ENCODE assay signal across 22 cellular contexts in genomic region chr6:34773906-34774305, GRCh38.
"Had no signal": no experiment of that assay in that cellular context is flagged by ENCODE, and none has a peak within 500 bp of the region (broad histone marks: within the 10 kb centered on the region; RNA-seq: fewer than 3 reads in every experiment).

No MANE protein-coding gene starts in this region.

- H3K9me3 Mint-ChIP-seq: activated naive CD8-positive, alpha-beta T cell treated with anti-CD3 and anti-CD28 coated beads for 36 hours; immature natural killer cell; memory B cell; natural killer cell treated with Interleukin-12 subunit alpha and Interleukin-12 subunit beta and Interleukin-15 and Interleukin-18, amount 100 ng/mL, for 72 hours; WTC11 had no signal

- DNase-seq: activated CD4-positive, alpha-beta T cell treated with anti-CD3 and anti-CD28 coated beads, Interleukin-2, amount 50 U/mL, for 4 hours; activated CD8-positive, alpha-beta memory T cell treated with anti-CD3 and anti-CD28 coated beads for 24 hours; activated CD8-positive, alpha-beta memory T cell treated with anti-CD3 and anti-CD28 coated beads, Interleukin-2, amount 50 U/mL, for 48 hours; activated naive CD4-positive, alpha-beta T cell treated with Interleukin-2 at 50 U/mL for 16 hours; activated naive CD8-positive, alpha-beta T cell treated with anti-CD3 and anti-CD28 coated beads for 36 hours; activated T-cell treated with anti-CD3 and anti-CD28 coated beads, Interleukin-2, amount 50 U/mL, for 48 hours; amniotic stem cell; cerebellar nuclear complex; erythroblast; foreskin fibroblast; immature natural killer cell; sigmoid colon; stimulated activated CD4-positive, alpha-beta T cell treated with anti-CD3 and anti-CD28 coated beads, Interleukin-4, amount 100 ng/mL, for 1 hour; stimulated activated naive CD4-positive, alpha-beta T cell; T-helper 1 cell; upper lobe of right lung had no signal

- H3K4me1 ChIP-seq: breast epithelium, sigmoid colon, upper lobe of right lung had no signal

- H3K27me3 Mint-ChIP-seq: activated naive CD8-positive, alpha-beta T cell treated with anti-CD3 and anti-CD28 coated beads for 36 hours; memory B cell; natural killer cell treated with Interleukin-12 subunit alpha and Interleukin-12 subunit beta and Interleukin-15 and Interleukin-18, amount 100 ng/mL, for 72 hours had no signal

- H3K27me3 ChIP-seq: breast epithelium, hepatocyte, sigmoid colon, upper lobe of right lung had no signal

- ATAC-seq: natural killer cell treated with Interleukin-12 subunit alpha and Interleukin-12 subunit beta and Interleukin-15 and Interleukin-18, amount 100 ng/mL, for 72 hours; upper lobe of right lung; WTC11 had no signal

- H3K4me3 Mint-ChIP-seq: activated naive CD8-positive, alpha-beta T cell treated with anti-CD3 and anti-CD28 coated beads for 36 hours; immature natural killer cell; memory B cell; natural killer cell treated with Interleukin-12 subunit alpha and Interleukin-12 subunit beta and Interleukin-15 and Interleukin-18, amount 100 ng/mL, for 72 hours; WTC11 had no signal

- H3K27ac ChIP-seq: breast epithelium, hepatocyte, sigmoid colon, upper lobe of right lung had no signal

- H3K36me3 ChIP-seq: breast epithelium had no signal

- H3K4me3 ChIP-seq: breast epithelium, coronary artery, hepatocyte, sigmoid colon, upper lobe of right lung had no signal

- H3K27ac Mint-ChIP-seq: activated naive CD8-positive, alpha-beta T cell treated with anti-CD3 and anti-CD28 coated beads for 36 hours; immature natural killer cell; memory B cell; natural killer cell treated with Interleukin-12 subunit alpha and Interleukin-12 subunit beta and Interleukin-15 and Interleukin-18, amount 100 ng/mL, for 72 hours; WTC11 had no signal

- H3K4me1 Mint-ChIP-seq: memory B cell, WTC11 had no signal

- H3K9me3 ChIP-seq: breast epithelium, sigmoid colon, upper lobe of right lung had no signal
